19 cellular contexts compared by ENCODE assay signal in genomic region chr2:168450752-168451151, GRCh38. TPM values are rescaled to one million over a fixed set of nuclear protein-coding genes. Genes with fewer than 3 reads are reported as not detected.
DNase-seq lines count a peak whose midpoint lies in the region; ATAC-seq, FAIRE-seq and TF ChIP-seq lines count a peak whose summit lies in the region.
"Had no signal": no experiment of that assay in that cellular context is flagged by ENCODE, and none has a peak within 500 bp of the region (broad histone marks: within the 10 kb centered on the region; RNA-seq: fewer than 3 reads in every experiment).

No MANE protein-coding gene starts in this region.

- CTCF ChIA-PET in CD4-positive, alpha-beta T cell (lab: Charles Lee), result no interaction called here
- CTCF ChIA-PET in K562 (lab: Yijun Ruan, JAX; ENCODE audit: low intra/inter-chr PET ratio), result no interaction called here

- H2AFZ ChIP-seq in K562 (ENCODE audit: low read depth, low read length), result no peak overlapping the region
- H2AFZ ChIP-seq in trophoblast cell (ENCODE audit: insufficient read depth, low read length, poor library complexity), result no peak overlapping the region
- H2AFZ ChIP-seq: GM23338 had no signal

- H3K9me1 ChIP-seq in K562 (ENCODE audit: control insufficient read depth, insufficient read depth, low read length), result no peaks in the 10 kb centered on the region

- H3K4me1 ChIP-seq in K562 (replicated peaks in 1 of 2; ENCODE audit: control insufficient read depth in 2 of 2, insufficient read depth in 2 of 2, low read length in 2 of 2) (peaks cover 3% of the 10 kb centered on the region in 2 experiments; a peak in 2 of 5 replicates), trophoblast cell (ENCODE audit: control insufficient read depth in 1 of 2, insufficient read depth in 2 of 2, low read length in 2 of 2) (peaks cover 2% of the 10 kb centered on the region in 2 experiments)

- H3K36me3 ChIP-seq in K562 (ENCODE audit: control insufficient read depth, insufficient read depth, low read length) (no peaks in the 10 kb centered on the region), trophoblast cell (ENCODE audit: control insufficient read depth in 1 of 2, insufficient read depth in 2 of 2, low read length in 2 of 2) (no peaks in the 10 kb centered on the region)

- peaks cover 6% of the 10 kb centered on the region for H3K9me3 Mint-ChIP-seq in CD4-positive, alpha-beta T cell
- H3K9me3 Mint-ChIP-seq: GM23338 had no signal

- no peak overlapping the region for H2AK5ac ChIP-seq in trophoblast cell (ENCODE audit: low read length)

- H2BK12ac ChIP-seq in trophoblast cell (ENCODE audit: low read length), result no peak overlapping the region

- H3K27me3 ChIP-seq in CD4-positive, alpha-beta T cell (ENCODE audit: control insufficient read depth, insufficient read depth, low read length), result no peaks in the 10 kb centered on the region
- H3K27me3 ChIP-seq in K562 (ENCODE audit: control insufficient read depth in 2 of 2, insufficient read depth in 2 of 2, low read length in 2 of 2), result no peaks in the 10 kb centered on the region
- H3K27me3 ChIP-seq in trophoblast cell (ENCODE audit: insufficient read depth, low read length), result no peaks in the 10 kb centered on the region

- no peak overlapping the region for H3K4ac ChIP-seq in trophoblast cell (ENCODE audit: low read depth, low read length)

- no peak overlapping the region for H3K23ac ChIP-seq in trophoblast cell (ENCODE audit: low read length)

- POLR2A ChIA-PET in CD4-positive, alpha-beta T cell (lab: Charles Lee), result interaction anchor here (0.9 to 1.2 kb wide), 7 partner anchors 16 to 139 kb away, joined by 3 to 4 read pairs (median 3); no protein-coding TSS in a partner anchor
- POLR2A ChIA-PET in K562 (lab: Yijun Ruan, JAX), result interaction anchor here (0.6 to 1.4 kb wide), 3 partner anchors 9 to 54 kb away, joined by 3 to 6 read pairs (median 4); no protein-coding TSS in a partner anchor

- FAIRE-seq in K562 (lab: Jason Lieb, UNC), result no peak
- FAIRE-seq: G401.6, GM12891 had no signal

- no peaks in the 10 kb centered on the region for H4K20me1 ChIP-seq in K562 (replicated peaks; ENCODE audit: control insufficient read depth, insufficient read depth, low read length)

- no peak overlapping the region for H2BK5ac ChIP-seq in trophoblast cell (ENCODE audit: low read depth, low read length, poor library complexity)

- peak overlapping the region; percentile 79 for H3K27ac Mint-ChIP-seq in CD4-positive, alpha-beta T cell
- H3K27ac Mint-ChIP-seq: GM23338, IgD-negative memory B cell had no signal

- no peak for TF ChIP-seq RAD21 in K562 (CRISPR knock-in tag; conservative IDR thresholded peaks at IDR 0.05 in 1 of 2, IDR thresholded peaks at IDR 0.05 in 1 of 2)

- H4K91ac ChIP-seq in trophoblast cell (ENCODE audit: low read depth, low read length), result no peak overlapping the region

- TF ChIP-seq CTCF in CD4-positive, alpha-beta T cell (IDR thresholded peaks at IDR 0.05), result no peak
- no peak for TF ChIP-seq CTCF in K562 (IDR thresholded peaks at IDR 0.05 in 2 of 3, conservative IDR thresholded peaks at IDR 0.05 in 1 of 3; ENCODE audit: insufficient read depth in 2 of 3, low read depth in 1 of 3, low read length in 3 of 3)

- TF ChIP-seq EP300 in K562 (IDR thresholded peaks at IDR 0.05; ENCODE audit: low read length), result no peak

- H4K8ac ChIP-seq in trophoblast cell (ENCODE audit: low read depth, low read length), result no peak overlapping the region

- no peaks in the 10 kb centered on the region for H3K79me2 ChIP-seq in K562 (ENCODE audit: control insufficient read depth, insufficient read depth, low read length)
- peaks cover under 1% of the 10 kb centered on the region for H3K79me2 ChIP-seq in trophoblast cell (ENCODE audit: control insufficient read depth, insufficient read depth, low read length, poor library complexity)

- H3K4me3 Mint-ChIP-seq in CD4-positive, alpha-beta T cell, result no peak overlapping the region
- H3K4me3 Mint-ChIP-seq: CD14-positive monocyte, GM23338, IgD-negative memory B cell had no signal

- intact Hi-C loops in CD4-positive, alpha-beta T cell (cut with DNase I, micrococcal nuclease), result loop anchor here (2.0 to 10.0 kb wide), 2 partner anchors 16 to 304 kb away; no protein-coding TSS in a partner anchor
- intact Hi-C loops in K562 (cut with micrococcal nuclease), result no loop called here

- no TSS peak for BruUV-seq in K562 (replicated peaks; lab: Mats Ljungman, UMichigan)

- peak; percentile 16 for DNase-seq in NCI-H345 (lab: John Stamatoyannopoulos, UW)
- no peak for DNase-seq in NCI-H345 treated with DMSO at 0.1 percent for 48 hours (lab: John Stamatoyannopoulos, UW; ENCODE audit: unreplicated experiment)
- DNase-seq in CD4-positive, alpha-beta T cell, result no peak
- DNase-seq in K562 (ENCODE audit: extremely low read depth in 1 of 4, low spot score in 3 of 4), result no peak
- DNase-seq in trophoblast cell, result peak; percentile 17 to 61
- no peak for DNase-seq in EL
- DNase-seq: Calu3, DMS 273 treated with DMSO at 0.1 percent for 48 hours, DMS79, H7 had no signal

- no peaks in the 10 kb centered on the region for H3K27me3 Mint-ChIP-seq in CD4-positive, alpha-beta T cell

- H3K79me1 ChIP-seq in trophoblast cell (ENCODE audit: low read length), result peaks cover under 1% of the 10 kb centered on the region

- WGBS in K562 (ENCODE audit: insufficient coverage, low coverage, missing lambda C conversion rate), result 3% methylated on average over 4 of the region's 4 CpGs
- WGBS in trophoblast cell (ENCODE audit: extremely low coverage, insufficient coverage, insufficient read length), result no CpG with 5 or more reads among the region's 4 CpGs

- no peak overlapping the region for H3K27ac ChIP-seq in CD4-positive, alpha-beta T cell (ENCODE audit: low read depth, low read length)
- H3K27ac ChIP-seq in K562 (ENCODE audit: extremely low read depth, low read depth, low read length) (no peak overlapping the region), trophoblast cell (ENCODE audit: low read depth, low read length) (no peak overlapping the region)
- H3K27ac ChIP-seq: 22Rv1, KMS-11 had no signal

- no peaks in the 10 kb centered on the region for H3K36me3 Mint-ChIP-seq in CD4-positive, alpha-beta T cell (ENCODE audit: low read depth)
- H3K36me3 Mint-ChIP-seq: CD14-positive monocyte, IgD-negative memory B cell had no signal

- H3K9me3 ChIP-seq in CD4-positive, alpha-beta T cell (ENCODE audit: control insufficient read depth, low read length), result no peaks in the 10 kb centered on the region
- H3K9me3 ChIP-seq in K562 (replicated peaks; ENCODE audit: control insufficient read depth, insufficient read depth, low read depth, low read length), result no peaks in the 10 kb centered on the region
- peaks cover 2% of the 10 kb centered on the region for H3K9me3 ChIP-seq in trophoblast cell (ENCODE audit: insufficient read depth, low read depth, low read length)

- H3K4me3 ChIP-seq in K562 (no peak overlapping the region), trophoblast cell (ENCODE audit: low read depth, low read length) (no peak overlapping the region)
- H3K4me3 ChIP-seq: GM23338 had no signal

- no peak overlapping the region for H2BK120ac ChIP-seq in trophoblast cell (ENCODE audit: insufficient read depth, low read length, poor library complexity)

- H3K4me2 ChIP-seq in K562 (ENCODE audit: insufficient read depth, low read length) (no peak overlapping the region), trophoblast cell (ENCODE audit: low read length) (no peak overlapping the region)
- H3K4me2 ChIP-seq: GM23338, KMS-11 had no signal

- TF ChIP-seq POLR2A in K562 (conservative IDR thresholded peaks at IDR 0.05), result no peak

- no peak for ATAC-seq in CD4-positive, alpha-beta T cell (ENCODE audit: poor library complexity)
- ATAC-seq in K562 (no peak), HG03378 (IDR thresholded peaks at IDR 0.05; ENCODE audit: unreplicated experiment) (no peak), GM21526 (IDR thresholded peaks at IDR 0.05; ENCODE audit: low FRiP score, unreplicated experiment) (no peak)
- ATAC-seq: GM23338 had no signal

- H4K12ac ChIP-seq in trophoblast cell (ENCODE audit: low read depth, low read length), result no peak overlapping the region

- in situ Hi-C loops in K562 (cut with MboI), result no loop called here

- no peak overlapping the region for H3K18ac ChIP-seq in trophoblast cell (ENCODE audit: low read length)

- H3K9ac ChIP-seq in K562 (ENCODE audit: insufficient read depth in 1 of 2, low read depth in 2 of 2, low read length in 2 of 2) (no peak overlapping the region), trophoblast cell (ENCODE audit: low read length) (no peak overlapping the region)
- H3K9ac ChIP-seq: KMS-11 had no signal

- no peak overlapping the region for H3K14ac ChIP-seq in trophoblast cell (ENCODE audit: low read length)

- H3K4me1 Mint-ChIP-seq in CD4-positive, alpha-beta T cell (ENCODE audit: low read depth), result peaks cover 47% of the 10 kb centered on the region
- H3K4me1 Mint-ChIP-seq: IgD-negative memory B cell had no signal

TF ChIP-seq in K562, 482 proteins besides CTCF, POLR2A, EP300 and RAD21 (continues in another document):
- no peak for TF ChIP-seq KAT2B (IDR thresholded peaks at IDR 0.05; ENCODE audit: low read depth, low read length)

RNA-seq across cellular contexts. Expression of gene CERS6, which starts 5.3 kb away (rescaled TPM):
- 10 to 100 TPM; 16.9 to 17.9 TPM for total RNA-seq in CD4-positive, alpha-beta T cell
- 2.8 and 5.7 TPM in 2 replicates for total RNA-seq in K562 (2011; cell fraction: chromatin; rRNA removed; ENCODE audit: low replicate concordance)
- 2.3 and 2.9 TPM in 2 replicates for total RNA-seq in K562 (2011; cell fraction: nucleolus; rRNA removed)
- 4.5 and 7.3 TPM in 2 replicates for total RNA-seq in K562 (2011; cell fraction: nucleoplasm; rRNA removed)
- 11.4 and 12.1 TPM in 2 replicates for total RNA-seq in K562 (2014; rRNA removed)
- 13.6 and 14.5 TPM in 2 replicates for total RNA-seq in K562 (2014; rRNA removed; fragmentation: Illumina TruSeq; extraction: Trizol)
- 12.4 and 12.8 TPM in 2 replicates for total RNA-seq in K562 (2015; rRNA removed; fragmentation: Illumina TruSeq; extraction: Trizol)
- total RNA-seq in K562 (2021), result 11.5 and 11.8 TPM in 2 replicates
- 1.9 and 6.8 TPM in 2 replicates for polyA plus RNA-seq in K562 (2011; rRNA removed)
- polyA plus RNA-seq in K562 (2011; cell fraction: cytosol; rRNA removed), result 0.61 and 4.4 TPM in 2 replicates
- polyA plus RNA-seq in K562 (2011; cell fraction: nucleus; rRNA removed), result 1.4 and 5.3 TPM in 2 replicates
- 7.8 and 8.4 TPM in 2 replicates for polyA plus RNA-seq in K562 (2012)
- polyA plus RNA-seq in K562 (2014; fragmentation: Illumina TruSeq; extraction: Trizol), result 10.9 and 13.4 TPM in 2 replicates
- 1 to 10 TPM; 1.6 to 2.3 TPM for polyA plus RNA-seq in K562 (2014; fragmentation: Nextera tagmentation; extraction: Ambion mirVana)
- 6.0 and 6.5 TPM in 2 replicates for polyA plus RNA-seq in K562 (2014; rRNA removed)
- polyA minus RNA-seq in K562 (2011; rRNA and poly(A)+ RNA removed), result 4.6 and 16.3 TPM in 2 replicates
- 2.9 and 8.6 TPM in 2 replicates for polyA minus RNA-seq in K562 (2011; cell fraction: cytosol; rRNA and poly(A)+ RNA removed)
- polyA minus RNA-seq in K562 (2011; cell fraction: nucleus; rRNA and poly(A)+ RNA removed), result 2.2 and 12.4 TPM in 2 replicates
- polyA plus RNA-seq in trophoblast cell (2013), result 20.5 and 21.1 TPM in 2 replicates

Comparison
In these comparisons a context has a peak if more than half of its experiments do, and no peak if none do; other contexts are left out.
1. DNase-seq: peak in NCI-H345 (single experiment) and trophoblast cell (2 of 2); none in NCI-H345 treated with DMSO at 0.1 percent for 48 hours (single experiment), CD4-positive, alpha-beta T cell (0 of 10), K562 (0 of 4) and EL (single experiment).